In the genomic region with DNA sequence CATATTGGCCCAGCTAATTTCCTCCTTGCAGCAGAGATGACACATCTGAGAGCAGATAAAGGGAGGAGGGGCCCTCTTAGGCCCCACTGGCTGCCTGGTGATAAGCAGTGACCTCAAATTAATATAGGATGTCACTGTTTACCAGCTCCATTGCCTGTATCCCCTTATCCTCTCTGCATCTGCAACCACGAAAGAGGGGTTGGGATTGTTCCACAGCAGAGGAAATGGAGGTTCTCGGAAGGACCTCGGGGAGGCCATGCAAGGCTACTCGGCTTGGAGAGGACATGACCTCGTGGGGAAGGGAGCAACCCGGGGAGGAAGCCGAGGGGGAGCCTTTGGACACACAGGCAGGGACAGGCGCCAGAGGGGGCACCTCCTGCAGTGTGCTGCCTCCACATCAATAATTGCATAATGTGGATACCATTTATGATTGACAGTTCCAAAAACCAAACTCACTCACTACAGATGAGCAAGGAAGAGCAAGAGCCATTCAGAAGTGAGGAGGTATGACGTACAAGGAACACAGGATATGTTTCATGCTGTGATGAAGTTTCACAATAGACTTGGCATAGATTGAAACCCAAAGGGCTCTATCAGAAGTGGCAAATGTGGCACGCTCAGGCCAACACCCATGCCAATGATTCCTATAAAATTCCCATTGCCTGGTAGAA, we compare ENCODE assay signal across 1 cellular context.
TF ChIP-seq lines count a peak whose summit lies in the region.

No MANE protein-coding gene starts in this region.

TF ChIP-seq in K562, 482 proteins besides CTCF, POLR2A, EP300 and RAD21 (continued from another document and continues in another):
- TF ChIP-seq, protein P1, sequence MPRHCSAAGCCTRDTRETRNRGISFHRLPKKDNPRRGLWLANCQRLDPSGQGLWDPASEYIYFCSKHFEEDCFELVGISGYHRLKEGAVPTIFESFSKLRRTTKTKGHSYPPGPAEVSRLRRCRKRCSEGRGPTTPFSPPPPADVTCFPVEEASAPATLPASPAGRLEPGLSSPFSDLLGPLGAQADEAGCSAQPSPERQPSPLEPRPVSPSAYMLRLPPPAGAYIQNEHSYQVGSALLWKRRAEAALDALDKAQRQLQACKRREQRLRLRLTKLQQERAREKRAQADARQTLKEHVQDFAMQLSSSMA (CRISPR knock-in tag; IDR thresholded peaks at IDR 0.05), result no peak
- TF ChIP-seq NCOA2 (IDR thresholded peaks at IDR 0.05; ENCODE audit: partially characterized antibody in 2 of 2) (no peak), SIRT6 (IDR thresholded peaks at IDR 0.05; ENCODE audit: low read depth, low read length) (no peak), ZSCAN29 (IDR thresholded peaks at IDR 0.05) (no peak), C11orf30 (IDR thresholded peaks at IDR 0.05; ENCODE audit: low read depth) (no peak), CBFA2T2 (conservative IDR thresholded peaks at IDR 0.05) (peak; percentile 85), TRIM24 (IDR thresholded peaks at IDR 0.05) (peak; percentile 52 to 71; a peak in 3 of 4 replicates), SAP30 (IDR thresholded peaks at IDR 0.05; ENCODE audit: borderline replicate concordance, insufficient read depth, low read depth, low read length, poor library complexity, severe bottlenecking) (no peak), MIER1 (IDR thresholded peaks at IDR 0.05; ENCODE audit: low read depth) (no peak), KHSRP (IDR thresholded peaks at IDR 0.05) (no peak), NFE2 (IDR thresholded peaks at IDR 0.05; ENCODE audit: low read depth) (no peak), ZFPM2 (CRISPR knock-in tag; IDR thresholded peaks at IDR 0.05) (no peak), SMAD4 (CRISPR knock-in tag; conservative IDR thresholded peaks at IDR 0.05) (peak; percentile 52; the same call in 1 of the 2 replicates), ZNF354B (CRISPR knock-in tag; IDR thresholded peaks at IDR 0.05) (no peak), CREM (IDR thresholded peaks at IDR 0.05; ENCODE audit: low read depth) (peak; percentile 76), ZNF644 (tag; IDR thresholded peaks at IDR 0.05; ENCODE audit: low read depth) (no peak), ZNF165 (CRISPR knock-in tag; IDR thresholded peaks at IDR 0.05; ENCODE audit: borderline replicate concordance) (no peak), PRPF4 (IDR thresholded peaks at IDR 0.05; ENCODE audit: insufficient read depth, low read depth, low read length, poor library complexity, severe bottlenecking) (no peak), TBL1XR1 (IDR thresholded peaks at IDR 0.05; ENCODE audit: low read length in 2 of 2) (peak in 1 of 2 experiments; percentile 76; a peak in 1 of 4 replicates), NCOA1 (IDR thresholded peaks at IDR 0.05; ENCODE audit: low read depth) (peak; percentile 83; the same call in 1 of the 2 replicates), CAMTA2 (CRISPR knock-in tag; conservative IDR thresholded peaks at IDR 0.05) (no peak), ETV6 (IDR thresholded peaks at IDR 0.05; ENCODE audit: borderline replicate concordance in 1 of 2, low read depth in 2 of 2, low read length in 1 of 2) (0 out of 4 replicates have a peak, but pooled peaks of 1 of the 2 experiments have one; percentile 21), ETV6 (CRISPR knock-in tag; IDR thresholded peaks at IDR 0.05; ENCODE audit: borderline replicate concordance) (no peak), GTF2F1 (IDR thresholded peaks at IDR 0.05; ENCODE audit: low read depth, low read length) (no peak), ZC3H8 (IDR thresholded peaks at IDR 0.05) (no peak)
- TF ChIP-seq, protein P2, sequence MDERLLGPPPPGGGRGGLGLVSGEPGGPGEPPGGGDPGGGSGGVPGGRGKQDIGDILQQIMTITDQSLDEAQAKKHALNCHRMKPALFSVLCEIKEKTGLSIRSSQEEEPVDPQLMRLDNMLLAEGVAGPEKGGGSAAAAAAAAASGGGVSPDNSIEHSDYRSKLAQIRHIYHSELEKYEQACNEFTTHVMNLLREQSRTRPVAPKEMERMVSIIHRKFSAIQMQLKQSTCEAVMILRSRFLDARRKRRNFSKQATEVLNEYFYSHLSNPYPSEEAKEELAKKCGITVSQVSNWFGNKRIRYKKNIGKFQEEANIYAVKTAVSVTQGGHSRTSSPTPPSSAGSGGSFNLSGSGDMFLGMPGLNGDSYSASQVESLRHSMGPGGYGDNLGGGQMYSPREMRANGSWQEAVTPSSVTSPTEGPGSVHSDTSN (CRISPR knock-in tag; IDR thresholded peaks at IDR 0.05; ENCODE audit: low read depth), result no peak
- TF ChIP-seq, protein P2 (tag; conservative IDR thresholded peaks at IDR 0.05; ENCODE audit: low read depth), result peak; percentile 59; the same call in 1 of the 2 replicates
- TF ChIP-seq, protein P3, sequence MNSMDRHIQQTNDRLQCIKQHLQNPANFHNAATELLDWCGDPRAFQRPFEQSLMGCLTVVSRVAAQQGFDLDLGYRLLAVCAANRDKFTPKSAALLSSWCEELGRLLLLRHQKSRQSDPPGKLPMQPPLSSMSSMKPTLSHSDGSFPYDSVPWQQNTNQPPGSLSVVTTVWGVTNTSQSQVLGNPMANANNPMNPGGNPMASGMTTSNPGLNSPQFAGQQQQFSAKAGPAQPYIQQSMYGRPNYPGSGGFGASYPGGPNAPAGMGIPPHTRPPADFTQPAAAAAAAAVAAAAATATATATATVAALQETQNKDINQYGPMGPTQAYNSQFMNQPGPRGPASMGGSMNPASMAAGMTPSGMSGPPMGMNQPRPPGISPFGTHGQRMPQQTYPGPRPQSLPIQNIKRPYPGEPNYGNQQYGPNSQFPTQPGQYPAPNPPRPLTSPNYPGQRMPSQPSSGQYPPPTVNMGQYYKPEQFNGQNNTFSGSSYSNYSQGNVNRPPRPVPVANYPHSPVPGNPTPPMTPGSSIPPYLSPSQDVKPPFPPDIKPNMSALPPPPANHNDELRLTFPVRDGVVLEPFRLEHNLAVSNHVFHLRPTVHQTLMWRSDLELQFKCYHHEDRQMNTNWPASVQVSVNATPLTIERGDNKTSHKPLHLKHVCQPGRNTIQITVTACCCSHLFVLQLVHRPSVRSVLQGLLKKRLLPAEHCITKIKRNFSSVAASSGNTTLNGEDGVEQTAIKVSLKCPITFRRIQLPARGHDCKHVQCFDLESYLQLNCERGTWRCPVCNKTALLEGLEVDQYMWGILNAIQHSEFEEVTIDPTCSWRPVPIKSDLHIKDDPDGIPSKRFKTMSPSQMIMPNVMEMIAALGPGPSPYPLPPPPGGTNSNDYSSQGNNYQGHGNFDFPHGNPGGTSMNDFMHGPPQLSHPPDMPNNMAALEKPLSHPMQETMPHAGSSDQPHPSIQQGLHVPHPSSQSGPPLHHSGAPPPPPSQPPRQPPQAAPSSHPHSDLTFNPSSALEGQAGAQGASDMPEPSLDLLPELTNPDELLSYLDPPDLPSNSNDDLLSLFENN (IDR thresholded peaks at IDR 0.05; ENCODE audit: low read depth in 2 of 2, low read length in 2 of 2), result 0 out of 4 replicates have a peak, but pooled peaks of 1 of the 2 experiments have one; percentile 76
- TF ChIP-seq, protein P4, sequence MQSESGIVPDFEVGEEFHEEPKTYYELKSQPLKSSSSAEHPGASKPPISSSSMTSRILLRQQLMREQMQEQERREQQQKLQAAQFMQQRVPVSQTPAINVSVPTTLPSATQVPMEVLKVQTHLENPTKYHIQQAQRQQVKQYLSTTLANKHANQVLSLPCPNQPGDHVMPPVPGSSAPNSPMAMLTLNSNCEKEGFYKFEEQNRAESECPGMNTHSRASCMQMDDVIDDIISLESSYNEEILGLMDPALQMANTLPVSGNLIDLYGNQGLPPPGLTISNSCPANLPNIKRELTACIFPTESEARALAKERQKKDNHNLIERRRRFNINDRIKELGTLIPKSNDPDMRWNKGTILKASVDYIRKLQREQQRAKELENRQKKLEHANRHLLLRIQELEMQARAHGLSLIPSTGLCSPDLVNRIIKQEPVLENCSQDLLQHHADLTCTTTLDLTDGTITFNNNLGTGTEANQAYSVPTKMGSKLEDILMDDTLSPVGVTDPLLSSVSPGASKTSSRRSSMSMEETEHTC (IDR thresholded peaks at IDR 0.05), result no peak
- TF ChIP-seq, protein P5, sequence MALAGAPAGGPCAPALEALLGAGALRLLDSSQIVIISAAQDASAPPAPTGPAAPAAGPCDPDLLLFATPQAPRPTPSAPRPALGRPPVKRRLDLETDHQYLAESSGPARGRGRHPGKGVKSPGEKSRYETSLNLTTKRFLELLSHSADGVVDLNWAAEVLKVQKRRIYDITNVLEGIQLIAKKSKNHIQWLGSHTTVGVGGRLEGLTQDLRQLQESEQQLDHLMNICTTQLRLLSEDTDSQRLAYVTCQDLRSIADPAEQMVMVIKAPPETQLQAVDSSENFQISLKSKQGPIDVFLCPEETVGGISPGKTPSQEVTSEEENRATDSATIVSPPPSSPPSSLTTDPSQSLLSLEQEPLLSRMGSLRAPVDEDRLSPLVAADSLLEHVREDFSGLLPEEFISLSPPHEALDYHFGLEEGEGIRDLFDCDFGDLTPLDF (CRISPR knock-in tag; IDR thresholded peaks at IDR 0.05), result no peak
- TF ChIP-seq, protein P6, sequence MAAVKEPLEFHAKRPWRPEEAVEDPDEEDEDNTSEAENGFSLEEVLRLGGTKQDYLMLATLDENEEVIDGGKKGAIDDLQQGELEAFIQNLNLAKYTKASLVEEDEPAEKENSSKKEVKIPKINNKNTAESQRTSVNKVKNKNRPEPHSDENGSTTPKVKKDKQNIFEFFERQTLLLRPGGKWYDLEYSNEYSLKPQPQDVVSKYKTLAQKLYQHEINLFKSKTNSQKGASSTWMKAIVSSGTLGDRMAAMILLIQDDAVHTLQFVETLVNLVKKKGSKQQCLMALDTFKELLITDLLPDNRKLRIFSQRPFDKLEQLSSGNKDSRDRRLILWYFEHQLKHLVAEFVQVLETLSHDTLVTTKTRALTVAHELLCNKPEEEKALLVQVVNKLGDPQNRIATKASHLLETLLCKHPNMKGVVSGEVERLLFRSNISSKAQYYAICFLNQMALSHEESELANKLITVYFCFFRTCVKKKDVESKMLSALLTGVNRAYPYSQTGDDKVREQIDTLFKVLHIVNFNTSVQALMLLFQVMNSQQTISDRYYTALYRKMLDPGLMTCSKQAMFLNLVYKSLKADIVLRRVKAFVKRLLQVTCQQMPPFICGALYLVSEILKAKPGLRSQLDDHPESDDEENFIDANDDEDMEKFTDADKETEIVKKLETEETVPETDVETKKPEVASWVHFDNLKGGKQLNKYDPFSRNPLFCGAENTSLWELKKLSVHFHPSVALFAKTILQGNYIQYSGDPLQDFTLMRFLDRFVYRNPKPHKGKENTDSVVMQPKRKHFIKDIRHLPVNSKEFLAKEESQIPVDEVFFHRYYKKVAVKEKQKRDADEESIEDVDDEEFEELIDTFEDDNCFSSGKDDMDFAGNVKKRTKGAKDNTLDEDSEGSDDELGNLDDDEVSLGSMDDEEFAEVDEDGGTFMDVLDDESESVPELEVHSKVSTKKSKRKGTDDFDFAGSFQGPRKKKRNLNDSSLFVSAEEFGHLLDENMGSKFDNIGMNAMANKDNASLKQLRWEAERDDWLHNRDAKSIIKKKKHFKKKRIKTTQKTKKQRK (IDR thresholded peaks at IDR 0.05; ENCODE audit: borderline replicate concordance, low read depth, low read length), result no peak
- TF ChIP-seq, protein P7, sequence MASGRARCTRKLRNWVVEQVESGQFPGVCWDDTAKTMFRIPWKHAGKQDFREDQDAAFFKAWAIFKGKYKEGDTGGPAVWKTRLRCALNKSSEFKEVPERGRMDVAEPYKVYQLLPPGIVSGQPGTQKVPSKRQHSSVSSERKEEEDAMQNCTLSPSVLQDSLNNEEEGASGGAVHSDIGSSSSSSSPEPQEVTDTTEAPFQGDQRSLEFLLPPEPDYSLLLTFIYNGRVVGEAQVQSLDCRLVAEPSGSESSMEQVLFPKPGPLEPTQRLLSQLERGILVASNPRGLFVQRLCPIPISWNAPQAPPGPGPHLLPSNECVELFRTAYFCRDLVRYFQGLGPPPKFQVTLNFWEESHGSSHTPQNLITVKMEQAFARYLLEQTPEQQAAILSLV (tag; IDR thresholded peaks at IDR 0.05), result no peak
- TF ChIP-seq, protein P8, sequence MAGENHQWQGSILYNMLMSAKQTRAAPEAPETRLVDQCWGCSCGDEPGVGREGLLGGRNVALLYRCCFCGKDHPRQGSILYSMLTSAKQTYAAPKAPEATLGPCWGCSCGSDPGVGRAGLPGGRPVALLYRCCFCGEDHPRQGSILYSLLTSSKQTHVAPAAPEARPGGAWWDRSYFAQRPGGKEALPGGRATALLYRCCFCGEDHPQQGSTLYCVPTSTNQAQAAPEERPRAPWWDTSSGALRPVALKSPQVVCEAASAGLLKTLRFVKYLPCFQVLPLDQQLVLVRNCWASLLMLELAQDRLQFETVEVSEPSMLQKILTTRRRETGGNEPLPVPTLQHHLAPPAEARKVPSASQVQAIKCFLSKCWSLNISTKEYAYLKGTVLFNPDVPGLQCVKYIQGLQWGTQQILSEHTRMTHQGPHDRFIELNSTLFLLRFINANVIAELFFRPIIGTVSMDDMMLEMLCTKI (IDR thresholded peaks at IDR 0.05; ENCODE audit: partially characterized antibody), result no peak
- TF ChIP-seq, protein P9, sequence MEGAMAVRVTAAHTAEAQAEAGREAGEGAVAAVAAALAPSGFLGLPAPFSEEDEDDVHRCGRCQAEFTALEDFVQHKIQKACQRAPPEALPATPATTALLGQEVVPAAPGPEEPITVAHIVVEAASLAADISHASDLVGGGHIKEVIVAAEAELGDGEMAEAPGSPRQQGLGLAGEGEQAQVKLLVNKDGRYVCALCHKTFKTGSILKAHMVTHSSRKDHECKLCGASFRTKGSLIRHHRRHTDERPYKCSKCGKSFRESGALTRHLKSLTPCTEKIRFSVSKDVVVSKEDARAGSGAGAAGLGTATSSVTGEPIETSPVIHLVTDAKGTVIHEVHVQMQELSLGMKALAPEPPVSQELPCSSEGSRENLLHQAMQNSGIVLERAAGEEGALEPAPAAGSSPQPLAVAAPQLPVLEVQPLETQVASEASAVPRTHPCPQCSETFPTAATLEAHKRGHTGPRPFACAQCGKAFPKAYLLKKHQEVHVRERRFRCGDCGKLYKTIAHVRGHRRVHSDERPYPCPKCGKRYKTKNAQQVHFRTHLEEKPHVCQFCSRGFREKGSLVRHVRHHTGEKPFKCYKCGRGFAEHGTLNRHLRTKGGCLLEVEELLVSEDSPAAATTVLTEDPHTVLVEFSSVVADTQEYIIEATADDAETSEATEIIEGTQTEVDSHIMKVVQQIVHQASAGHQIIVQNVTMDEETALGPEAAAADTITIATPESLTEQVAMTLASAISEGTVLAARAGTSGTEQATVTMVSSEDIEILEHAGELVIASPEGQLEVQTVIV (CRISPR knock-in tag; IDR thresholded peaks at IDR 0.05; ENCODE audit: borderline replicate concordance), result no peak
